In the genomic region with DNA sequence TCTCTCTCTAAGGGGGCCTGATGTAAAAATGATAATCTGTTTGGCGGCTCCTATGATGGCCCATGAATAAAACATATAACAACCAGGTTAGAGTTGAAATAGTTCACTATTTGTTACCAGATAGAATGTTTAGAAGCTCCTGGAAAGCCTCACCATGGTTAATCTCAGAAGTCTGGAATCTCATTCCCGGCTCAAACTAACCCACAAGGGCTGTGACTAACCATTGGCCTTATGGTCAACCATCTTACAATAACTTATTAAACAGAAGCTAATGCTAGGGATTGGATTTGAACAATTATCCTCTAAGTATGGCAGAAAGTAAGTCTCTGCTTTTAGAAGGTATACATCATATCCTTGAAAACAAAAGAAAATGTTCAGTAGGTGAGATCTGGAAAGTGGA, we compare ENCODE assay signal across 14 cellular contexts.
DNase-seq lines count a peak whose midpoint lies in the region; ATAC-seq and TF ChIP-seq lines count a peak whose summit lies in the region.
"Had no signal": no experiment of that assay in that cellular context is flagged by ENCODE, and none has a peak within 500 bp of the region (broad histone marks: within the 10 kb centered on the region; RNA-seq: fewer than 3 reads in every experiment).

No MANE protein-coding gene starts in this region.

- H3K4me1 Mint-ChIP-seq in natural killer cell treated with Interleukin-12 subunit alpha and Interleukin-12 subunit beta and Interleukin-15 and Interleukin-18, amount 100 ng/mL, for 72 hours (ENCODE audit: low read depth in 2 of 2): no peaks in the 10 kb centered on the region
- no peaks in the 10 kb centered on the region for H3K4me1 Mint-ChIP-seq in CD8-positive, alpha-beta T cell (ENCODE audit: low read depth)
- H3K4me1 Mint-ChIP-seq: IgD-negative memory B cell had no signal

- no peak overlapping the region for H3K4me3 Mint-ChIP-seq in natural killer cell treated with Interleukin-12 subunit alpha and Interleukin-12 subunit beta and Interleukin-15 and Interleukin-18, amount 100 ng/mL, for 72 hours
- no peak overlapping the region for H3K4me3 Mint-ChIP-seq in CD8-positive, alpha-beta T cell
- H3K4me3 Mint-ChIP-seq: IgD-negative memory B cell had no signal

- no peaks in the 10 kb centered on the region for H3K9me3 ChIP-seq in HUES6 (ENCODE audit: control insufficient read depth, insufficient read depth, low read depth, low read length)
- H3K9me3 ChIP-seq in CD8-positive, alpha-beta T cell (ENCODE audit: low read length): no peaks in the 10 kb centered on the region
- H3K9me3 ChIP-seq: BLaER1 had no signal

- no peaks in the 10 kb centered on the region for H3K36me3 Mint-ChIP-seq in natural killer cell treated with Interleukin-12 subunit alpha and Interleukin-12 subunit beta and Interleukin-15 and Interleukin-18, amount 100 ng/mL, for 72 hours
- H3K36me3 Mint-ChIP-seq in CD8-positive, alpha-beta T cell: no peaks in the 10 kb centered on the region
- H3K36me3 Mint-ChIP-seq: IgD-negative memory B cell had no signal

- no peak overlapping the region for H3K4me3 ChIP-seq in HUES6 (ENCODE audit: low read depth, low read length)
- H3K4me3 ChIP-seq in CD8-positive, alpha-beta T cell (ENCODE audit: low read depth, low read length): no peak overlapping the region
- H3K4me3 ChIP-seq: BLaER1 had no signal

- CTCF ChIA-PET in CD8-positive, alpha-beta T cell (lab: Charles Lee): no interaction called here

- H3K27ac ChIP-seq in HUES6 (ENCODE audit: low read depth, low read length): peak overlapping the region; percentile 1; the same call in 1 of the 2 replicates
- H3K27ac ChIP-seq in CD8-positive, alpha-beta T cell (ENCODE audit: low read depth, low read length): no peak overlapping the region
- H3K27ac ChIP-seq: BLaER1 had no signal

- no peak for TF ChIP-seq CTCF in CD8-positive, alpha-beta T cell (IDR thresholded peaks at IDR 0.05)

- H3K27ac Mint-ChIP-seq in natural killer cell treated with Interleukin-12 subunit alpha and Interleukin-12 subunit beta and Interleukin-15 and Interleukin-18, amount 100 ng/mL, for 72 hours: no peak overlapping the region
- no peak overlapping the region for H3K27ac Mint-ChIP-seq in CD8-positive, alpha-beta T cell
- H3K27ac Mint-ChIP-seq: IgD-negative memory B cell had no signal

- H3K27me3 ChIP-seq in HUES6 (ENCODE audit: control insufficient read depth, insufficient read depth, low read length): no peaks in the 10 kb centered on the region
- no peaks in the 10 kb centered on the region for H3K27me3 ChIP-seq in CD8-positive, alpha-beta T cell (ENCODE audit: insufficient read depth, low read length)
- H3K27me3 ChIP-seq: BLaER1 had no signal

- H3K36me3 ChIP-seq in HUES6 (ENCODE audit: control insufficient read depth, insufficient read depth, low read length): no peaks in the 10 kb centered on the region
- no peaks in the 10 kb centered on the region for H3K36me3 ChIP-seq in CD8-positive, alpha-beta T cell (ENCODE audit: insufficient read depth, low read length)
- H3K36me3 ChIP-seq: BLaER1 had no signal

- no peak overlapping the region for H3K9ac ChIP-seq in HUES6 (ENCODE audit: low read length)
- H3K9ac ChIP-seq: BLaER1 had no signal

- peak; percentile 12 for DNase-seq in EH (ENCODE audit: low read depth)
- DNase-seq in amniotic epithelial cell (ENCODE audit: low read depth): peak; percentile 10
- DNase-seq in kidney tubule cell (ENCODE audit: low spot score): peak; percentile 51
- DNase-seq in natural killer cell treated with Interleukin-12 subunit alpha and Interleukin-12 subunit beta and Interleukin-15 and Interleukin-18, amount 100 ng/mL, for 72 hours (ENCODE audit: low spot score): no peak
- no peak for DNase-seq in COR-L47 (lab: John Stamatoyannopoulos, UW)
- no peak for DNase-seq in NCI-H2081 (lab: John Stamatoyannopoulos, UW)
- DNase-seq in CD8-positive, alpha-beta T cell: no peak
- DNase-seq: 8988T, AML-193, DMS79, GDM1 had no signal

- no peak for ATAC-seq in natural killer cell treated with Interleukin-12 subunit alpha and Interleukin-12 subunit beta and Interleukin-15 and Interleukin-18, amount 100 ng/mL, for 72 hours
- ATAC-seq in CD8-positive, alpha-beta T cell: no peak

- H3K27me3 Mint-ChIP-seq in natural killer cell treated with Interleukin-12 subunit alpha and Interleukin-12 subunit beta and Interleukin-15 and Interleukin-18, amount 100 ng/mL, for 72 hours: no peaks in the 10 kb centered on the region
- no peaks in the 10 kb centered on the region for H3K27me3 Mint-ChIP-seq in CD8-positive, alpha-beta T cell (ENCODE audit: low read depth)

- POLR2A ChIA-PET in CD8-positive, alpha-beta T cell (lab: Charles Lee): no interaction called here

- no peaks in the 10 kb centered on the region for H3K9me3 Mint-ChIP-seq in natural killer cell treated with Interleukin-12 subunit alpha and Interleukin-12 subunit beta and Interleukin-15 and Interleukin-18, amount 100 ng/mL, for 72 hours
- peaks cover 2% of the 10 kb centered on the region for H3K9me3 Mint-ChIP-seq in CD8-positive, alpha-beta T cell
- H3K9me3 Mint-ChIP-seq: IgD-negative memory B cell had no signal

- H3K4me1 ChIP-seq in HUES6 (ENCODE audit: control insufficient read depth, insufficient read depth, low read length): peaks cover 22% of the 10 kb centered on the region
- no peaks in the 10 kb centered on the region for H3K4me1 ChIP-seq in CD8-positive, alpha-beta T cell (ENCODE audit: insufficient read depth, low read length)
- H3K4me1 ChIP-seq: BLaER1 had no signal

- intact Hi-C loops in CD8-positive, alpha-beta T cell (cut with DNase I, micrococcal nuclease): no loop called here

Comparison
In these comparisons a context has a peak if more than half of its experiments do, and no peak if none do; other contexts are left out.
1. DNase-seq: peak in EH (single experiment), amniotic epithelial cell (single experiment) and kidney tubule cell (single experiment); none in natural killer cell treated with Interleukin-12 subunit alpha and Interleukin-12 subunit beta and Interleukin-15 and Interleukin-18, amount 100 ng/mL, for 72 hours (single experiment), COR-L47 (single experiment), NCI-H2081 (0 of 2) and CD8-positive, alpha-beta T cell (0 of 7).